In the genomic region with DNA sequence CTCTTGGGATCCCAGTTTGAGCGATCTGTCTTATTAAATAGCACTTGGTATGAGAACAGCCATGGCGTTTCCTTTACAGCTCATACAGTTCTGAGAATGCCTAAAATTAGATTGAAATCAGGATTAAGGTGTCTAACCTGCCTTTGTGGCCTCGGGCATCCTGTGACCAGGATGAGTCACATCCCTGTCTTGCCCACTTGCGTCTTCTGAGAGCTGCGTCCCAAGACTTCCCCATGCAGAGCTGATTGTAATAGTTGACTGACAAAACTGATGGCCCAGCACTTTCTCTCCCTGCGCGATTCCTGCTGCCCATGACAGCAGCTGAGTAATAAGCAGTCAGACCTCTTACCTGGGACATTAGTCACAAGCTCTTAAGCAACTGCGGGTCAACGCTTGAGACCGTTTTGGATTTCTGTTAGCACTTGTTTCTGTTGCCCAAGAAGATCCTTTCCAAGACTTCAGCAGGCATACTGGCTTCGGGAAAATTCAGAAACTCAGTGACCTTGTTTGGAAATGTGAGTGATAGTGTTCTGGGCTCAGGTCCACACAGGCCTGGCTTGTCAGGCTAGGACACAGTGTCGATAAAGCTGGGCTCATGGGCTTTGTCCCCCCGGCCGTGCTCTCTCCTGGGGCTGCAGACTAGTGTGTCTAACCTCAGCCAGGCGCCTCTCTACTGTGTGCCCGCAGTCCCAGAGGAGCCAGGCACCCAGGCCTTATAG, we compare ENCODE assay signal across 9 cellular contexts.
DNase-seq lines count a peak whose midpoint lies in the region; ATAC-seq and TF ChIP-seq lines count a peak whose summit lies in the region.
"Had no signal": no experiment of that assay in that cellular context is flagged by ENCODE, and none has a peak within 500 bp of the region (broad histone marks: within the 10 kb centered on the region; RNA-seq: fewer than 3 reads in every experiment).

No MANE protein-coding gene starts in this region.

- POLR2A ChIA-PET in CD8-positive, alpha-beta T cell (lab: Charles Lee), result interaction anchor here (0.6 to 1.3 kb wide), 2 partner anchors 28 to 224 kb away, joined by 3 read pairs; no protein-coding TSS in a partner anchor

- peaks cover 82% of the 10 kb centered on the region for H3K36me3 Mint-ChIP-seq in CD8-positive, alpha-beta T cell

- peaks cover 78% of the 10 kb centered on the region for H3K4me1 Mint-ChIP-seq in CD8-positive, alpha-beta T cell (ENCODE audit: low read depth)

- H3K9me3 Mint-ChIP-seq in CD8-positive, alpha-beta T cell, result no peaks in the 10 kb centered on the region

- CTCF ChIA-PET in CD8-positive, alpha-beta T cell (lab: Charles Lee), result interaction anchor here (1.0 to 1.5 kb wide), 2 partner anchors 70 to 205 kb away, joined by 3 to 4 read pairs; no protein-coding TSS in a partner anchor

- peak; percentile 59 for ATAC-seq in CD8-positive, alpha-beta T cell
- ATAC-seq in GM21528 (IDR thresholded peaks at IDR 0.05; ENCODE audit: low FRiP score, unreplicated experiment), result peak; percentile 80

- peak in 4 of 7 experiments; percentile 41 to 65 (median 55) for DNase-seq in CD8-positive, alpha-beta T cell
- DNase-seq in KG1 (lab: John Stamatoyannopoulos, UW), result peak; percentile 13
- DNase-seq in activated CD8-positive, alpha-beta memory T cell treated with anti-CD3 and anti-CD28 coated beads, Interleukin-2, amount 50 U/mL, for 48 hours, result peak; percentile 79
- DNase-seq in fibroblast of villous mesenchyme (ENCODE audit: low read depth), result peak; percentile 78
- no peak for DNase-seq in NCI-H1048 (lab: John Stamatoyannopoulos, UW)
- DNase-seq in NCI-H82 treated with DMSO at 0.1 percent for 48 hours (lab: John Stamatoyannopoulos, UW; ENCODE audit: unreplicated experiment), result no peak

- H3K27me3 Mint-ChIP-seq in CD8-positive, alpha-beta T cell (ENCODE audit: low read depth), result no peaks in the 10 kb centered on the region

- H3K4me1 ChIP-seq in CD8-positive, alpha-beta T cell (ENCODE audit: insufficient read depth, low read length), result peaks cover 44% of the 10 kb centered on the region
- peaks cover 29 to 34% (median 34%) of the 10 kb centered on the region in 3 donors for H3K4me1 ChIP-seq in skeletal muscle tissue (ENCODE audit: control insufficient read depth in 3 of 3, insufficient read depth in 3 of 3, low read length in 3 of 3)

- peaks cover 34% of the 10 kb centered on the region for H3K36me3 ChIP-seq in CD8-positive, alpha-beta T cell (ENCODE audit: insufficient read depth, low read length)
- H3K36me3 ChIP-seq in skeletal muscle tissue (ENCODE audit: control insufficient read depth in 3 of 3, insufficient read depth in 3 of 3, low read length in 3 of 3), result no peaks in the 10 kb centered on the region

- TF ChIP-seq CTCF in CD8-positive, alpha-beta T cell (IDR thresholded peaks at IDR 0.05), result no peak
- no peak for TF ChIP-seq CTCF in fibroblast of villous mesenchyme (IDR thresholded peaks at IDR 0.05; ENCODE audit: insufficient read depth, low read depth, low read length)

- H3K27ac ChIP-seq in CD8-positive, alpha-beta T cell (ENCODE audit: low read depth, low read length), result peak overlapping the region; percentile 13
- peak overlapping the region; percentile 59 for H3K27ac ChIP-seq in skeletal muscle tissue (ENCODE audit: low read depth, low read length)

- intact Hi-C loops in CD8-positive, alpha-beta T cell (cut with DNase I, micrococcal nuclease), result loop anchor here (1.0 to 5.0 kb wide), 4 partner anchors 8 to 63 kb away; no protein-coding TSS in a partner anchor

- peak overlapping the region; percentile 84 for H3K27ac Mint-ChIP-seq in CD8-positive, alpha-beta T cell

- no peak overlapping the region for H3K4me3 ChIP-seq in CD8-positive, alpha-beta T cell (ENCODE audit: low read depth, low read length)
- H3K4me3 ChIP-seq in fibroblast of villous mesenchyme (ENCODE audit: low read depth, low read length), result no peak overlapping the region
- H3K4me3 ChIP-seq in skeletal muscle tissue (ENCODE audit: low read length in 3 of 3), result no peak overlapping the region

- no peaks in the 10 kb centered on the region for H3K9me3 ChIP-seq in CD8-positive, alpha-beta T cell (ENCODE audit: low read length)
- H3K9me3 ChIP-seq in skeletal muscle tissue (ENCODE audit: control insufficient read depth in 3 of 3, low read length in 3 of 3), result no peaks in the 10 kb centered on the region

- H3K4me3 Mint-ChIP-seq in CD8-positive, alpha-beta T cell, result peak overlapping the region; percentile 33
- H3K4me3 Mint-ChIP-seq: neural crest cell had no signal

- no peak overlapping the region for H3K9ac ChIP-seq in skeletal muscle tissue (ENCODE audit: low read depth in 1 of 3, low read length in 3 of 3)

- H3K27me3 ChIP-seq in CD8-positive, alpha-beta T cell (ENCODE audit: insufficient read depth, low read length), result no peaks in the 10 kb centered on the region
- no peaks in the 10 kb centered on the region for H3K27me3 ChIP-seq in skeletal muscle tissue (ENCODE audit: control insufficient read depth in 3 of 3, insufficient read depth in 3 of 3, low read length in 3 of 3)

Comparison
In these comparisons a context has a peak if more than half of its experiments do, and no peak if none do; other contexts are left out.
1. DNase-seq: peak in CD8-positive, alpha-beta T cell (4 of 7), KG1 (single experiment), activated CD8-positive, alpha-beta memory T cell treated with anti-CD3 and anti-CD28 coated beads, Interleukin-2, amount 50 U/mL, for 48 hours (single experiment) and fibroblast of villous mesenchyme (single experiment); none in NCI-H1048 (single experiment) and NCI-H82 treated with DMSO at 0.1 percent for 48 hours (single experiment).